Comparison of ENCODE assay signal across 25 cellular contexts in the genomic region with DNA sequence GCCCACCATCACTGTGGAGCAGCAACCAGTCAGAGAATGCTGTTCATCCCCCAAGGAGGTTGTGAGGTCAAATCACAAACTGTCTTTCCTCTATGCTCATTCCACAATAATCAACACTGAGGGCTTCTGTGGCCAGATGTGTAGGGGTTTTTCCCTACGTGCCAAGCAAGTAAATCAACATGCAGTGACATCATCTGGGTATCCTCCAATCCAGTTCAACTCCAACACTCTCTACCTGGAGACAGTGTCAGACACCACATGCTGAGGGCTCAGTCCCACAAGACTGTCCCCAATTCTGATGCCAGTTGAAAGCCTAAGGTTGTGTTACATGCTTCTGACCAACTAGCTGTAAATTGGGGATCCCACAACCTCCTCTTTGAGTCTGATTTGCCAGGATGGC. TPM values are rescaled to one million over a fixed set of nuclear protein-coding genes. Genes with fewer than 3 reads are reported as not detected.
"Had no signal": no experiment of that assay in that cellular context is flagged by ENCODE, and none has a peak within 500 bp of the region (broad histone marks: within the 10 kb centered on the region; RNA-seq: fewer than 3 reads in every experiment).

No MANE protein-coding gene starts in this region.

- H3K4me1 ChIP-seq: psoas muscle, tibial artery, uterus had no signal

- H3K9me3 ChIP-seq: ovary, psoas muscle, tibial artery, uterus had no signal

- H3K27ac Mint-ChIP-seq: activated CD4-positive, alpha-beta T cell treated with anti-CD3 and anti-CD28 coated beads, Interleukin-2, amount 10 ng/mL, durations not matched to agents 24 days and 14 days; activated CD8-positive, alpha-beta T cell treated with anti-CD3 and anti-CD28 coated beads for 36 hours; activated naive CD4-positive, alpha-beta T cell treated with anti-CD3 and anti-CD28 coated beads for 36 hours; dendritic cell treated with granulocyte-macrophage colony-stimulating factor and Interleukin-4, amounts not matched to agents 40 ng/mL and 50 ng/mL, for 4 days; effector memory CD8-positive, alpha-beta T cell; naive thymus-derived CD8-positive, alpha-beta T cell; T-helper 1 cell treated with Interleukin-12 subunit alpha and Interleukin-12 subunit beta and Interleukin-4 antibody, amounts not matched to agents 30 μg/mL and 1 μg/mL, for 36 hours had no signal

- H3K27ac ChIP-seq: cardiac muscle cell, epithelial cell of prostate, ovary, psoas muscle, tibial artery, uterus had no signal

- FAIRE-seq: kidney, small intestine had no signal

- DNase-seq: activated CD4-positive, alpha-beta T cell treated with anti-CD3 and anti-CD28 coated beads, Interleukin-2, amount 10 ng/mL, durations not matched to agents 24 days and 14 days; activated CD8-positive, alpha-beta T cell treated with anti-CD3 and anti-CD28 coated beads for 36 hours; activated naive CD4-positive, alpha-beta T cell treated with anti-CD3 and anti-CD28 coated beads for 36 hours; activated T-cell treated with anti-CD3 and anti-CD28 coated beads, Interleukin-2, amount 50 U/mL, for 1 hour; effector memory CD8-positive, alpha-beta T cell; foreskin melanocyte; hypothalamus; kidney; mesenchymal stem cell; naive thymus-derived CD8-positive, alpha-beta T cell; ovary; psoas muscle; right cardiac atrium; small intestine; stimulated activated CD4-positive, alpha-beta T cell treated with anti-CD3 and anti-CD28 coated beads, Interleukin-15, amount 100 ng/mL, for 24 hours; stimulated activated CD4-positive, alpha-beta T cell treated with anti-CD3 and anti-CD28 coated beads, Interleukin-2, amount 100 ng/mL, for 48 hours; tibial artery; uterus had no signal

- H3K4me1 Mint-ChIP-seq: naive thymus-derived CD8-positive, alpha-beta T cell had no signal

- H3K9me3 Mint-ChIP-seq: activated CD4-positive, alpha-beta T cell treated with anti-CD3 and anti-CD28 coated beads, Interleukin-2, amount 10 ng/mL, durations not matched to agents 24 days and 14 days; activated CD8-positive, alpha-beta T cell treated with anti-CD3 and anti-CD28 coated beads for 36 hours; activated naive CD4-positive, alpha-beta T cell treated with anti-CD3 and anti-CD28 coated beads for 36 hours; dendritic cell treated with granulocyte-macrophage colony-stimulating factor and Interleukin-4, amounts not matched to agents 40 ng/mL and 50 ng/mL, for 4 days; effector memory CD8-positive, alpha-beta T cell; T-helper 1 cell treated with Interleukin-12 subunit alpha and Interleukin-12 subunit beta and Interleukin-4 antibody, amounts not matched to agents 30 μg/mL and 1 μg/mL, for 36 hours had no signal

- H3K36me3 ChIP-seq: cardiac muscle cell, ovary, tibial artery, uterus had no signal

- H3K4me3 Mint-ChIP-seq: activated CD4-positive, alpha-beta T cell treated with anti-CD3 and anti-CD28 coated beads, Interleukin-2, amount 10 ng/mL, durations not matched to agents 24 days and 14 days; activated CD8-positive, alpha-beta T cell treated with anti-CD3 and anti-CD28 coated beads for 36 hours; activated naive CD4-positive, alpha-beta T cell treated with anti-CD3 and anti-CD28 coated beads for 36 hours; dendritic cell treated with granulocyte-macrophage colony-stimulating factor and Interleukin-4, amounts not matched to agents 40 ng/mL and 50 ng/mL, for 4 days; effector memory CD8-positive, alpha-beta T cell; naive thymus-derived CD8-positive, alpha-beta T cell; T-helper 1 cell treated with Interleukin-12 subunit alpha and Interleukin-12 subunit beta and Interleukin-4 antibody, amounts not matched to agents 30 μg/mL and 1 μg/mL, for 36 hours had no signal

- H3K4me3 ChIP-seq: cardiac muscle cell, ovary, psoas muscle, tibial artery, uterus had no signal

- ATAC-seq: activated CD8-positive, alpha-beta T cell treated with anti-CD3 and anti-CD28 coated beads for 36 hours; effector memory CD8-positive, alpha-beta T cell; naive thymus-derived CD8-positive, alpha-beta T cell; psoas muscle; right cardiac atrium had no signal

- H3K27me3 ChIP-seq: cardiac muscle cell, ovary, tibial artery, uterus had no signal

RNA-seq across cellular contexts. Expression of a gene that starts 57.3 kb away (rescaled TPM):
- total RNA-seq: activated CD4-positive, alpha-beta T cell treated with anti-CD3 and anti-CD28 coated beads, Interleukin-2, amount 10 ng/mL, durations not matched to agents 24 days and 14 days; activated CD8-positive, alpha-beta T cell treated with anti-CD3 and anti-CD28 coated beads for 36 hours; activated naive CD4-positive, alpha-beta T cell treated with anti-CD3 and anti-CD28 coated beads for 36 hours; cardiac muscle cell; chondrocyte; kidney; liver; naive thymus-derived CD8-positive, alpha-beta T cell; ovary; psoas muscle; right cardiac atrium; subcutaneous adipose tissue; uterus had no signal
- polyA plus RNA-seq: cardiac muscle cell; liver; naive thymus-derived CD8-positive, alpha-beta T cell; ovary; psoas muscle; right cardiac atrium; small intestine had no signal
